Comparison of ENCODE assay signal across 23 cellular contexts in genomic region chr5:11455505-11455904, GRCh38.
"Had no signal": no experiment of that assay in that cellular context is flagged by ENCODE, and none has a peak within 500 bp of the region (broad histone marks: within the 10 kb centered on the region; RNA-seq: fewer than 3 reads in every experiment).

No MANE protein-coding gene starts in this region.

- H3K4me3 ChIP-seq: colonic mucosa, coronary artery, dorsolateral prefrontal cortex, esophagus muscularis mucosa, esophagus squamous epithelium, gastrocnemius medialis, gastroesophageal sphincter, heart left ventricle, heart right ventricle had no signal

- H3K27ac ChIP-seq: colonic mucosa, coronary artery, dorsolateral prefrontal cortex, epithelial cell of prostate, esophagus muscularis mucosa, esophagus squamous epithelium, foreskin keratinocyte, gastrocnemius medialis, gastroesophageal sphincter, heart left ventricle, heart right ventricle had no signal

- H3K36me3 ChIP-seq: colonic mucosa, esophagus muscularis mucosa, esophagus squamous epithelium, gastrocnemius medialis, gastroesophageal sphincter, heart left ventricle, heart right ventricle had no signal

- DNase-seq: colonic mucosa; cortex of kidney; dermis blood vessel endothelial cell; dorsolateral prefrontal cortex; effector CD4-positive, alpha-beta T cell; effector CD8-positive, alpha-beta T cell; effector memory CD4-positive, alpha-beta T cell; effector memory CD8-positive, alpha-beta T cell; endodermal cell; erythroblast; esophagus squamous epithelium; foreskin fibroblast; foreskin keratinocyte; foreskin melanocyte; gastrocnemius medialis; glutamatergic neuron; head of caudate nucleus; heart left ventricle; heart right ventricle had no signal

- H3K27me3 ChIP-seq: colonic mucosa, dorsolateral prefrontal cortex, esophagus muscularis mucosa, esophagus squamous epithelium, foreskin keratinocyte, gastrocnemius medialis, gastroesophageal sphincter, heart left ventricle, heart right ventricle had no signal

- H3K9me3 ChIP-seq: colonic mucosa, esophagus muscularis mucosa, esophagus squamous epithelium, gastrocnemius medialis, gastroesophageal sphincter, heart left ventricle, heart right ventricle had no signal
